9 cellular contexts compared by ENCODE assay signal in genomic region chr10:35563266-35563891, GRCh38. TPM values are rescaled to one million over a fixed set of nuclear protein-coding genes. Genes with fewer than 3 reads are reported as not detected.
DNase-seq lines count a peak whose midpoint lies in the region; ATAC-seq and TF ChIP-seq lines count a peak whose summit lies in the region.
"Had no signal": no experiment of that assay in that cellular context is flagged by ENCODE, and none has a peak within 500 bp of the region (broad histone marks: within the 10 kb centered on the region; RNA-seq: fewer than 3 reads in every experiment).

No MANE protein-coding gene starts in this region.

- peaks cover 3% of the 10 kb centered on the region for H3K36me3 Mint-ChIP-seq in neural crest cell (ENCODE audit: low read depth)

- H3K4me3 ChIP-seq in uterus = no peak overlapping the region

- DNase-seq in NCI-H1105 treated with DMSO at 0.1 percent for 48 hours (lab: John Stamatoyannopoulos, UW) (peak; percentile 24), NCI-H1105 (lab: John Stamatoyannopoulos, UW) (no peak), NCI-H69 (lab: John Stamatoyannopoulos, UW) (peak; percentile 64), fibroblast of gingiva (ENCODE audit: low read depth) (peak; percentile 62), neural crest cell (ENCODE audit: low read depth, low spot score) (peak; percentile 59), uterus (peak; percentile 58 to 61)
- peak in 2 of 3 experiments; percentile 8 to 9 for DNase-seq in activated CD8-positive, alpha-beta memory T cell treated with anti-CD3 and anti-CD28 coated beads for 48 hours (ENCODE audit: low read depth in 2 of 3, low spot score in 2 of 3)

- ATAC-seq in HG02973 (IDR thresholded peaks at IDR 0.05; ENCODE audit: unreplicated experiment) = peak; percentile 66

- no peak overlapping the region for H3K4me3 Mint-ChIP-seq in neural crest cell
- H3K4me3 Mint-ChIP-seq: dendritic cell treated with granulocyte-macrophage colony-stimulating factor and Interleukin-4, amounts not matched to agents 40 ng/mL and 50 ng/mL, for 4 days had no signal

- no peak overlapping the region for H3K27ac Mint-ChIP-seq in neural crest cell (ENCODE audit: unreplicated experiment)

- no peaks in the 10 kb centered on the region for H3K36me3 ChIP-seq in uterus

- peaks cover 3% of the 10 kb centered on the region for H3K4me1 Mint-ChIP-seq in neural crest cell

- no peak for TF ChIP-seq POLR2A in uterus (IDR thresholded peaks at IDR 0.05)

- no peaks in the 10 kb centered on the region for H3K27me3 ChIP-seq in uterus

- intact Hi-C loops in uterus (cut with DNase I; ENCODE audit: low total_unique reads) = loop anchor here (10.0 kb wide), 1 partner anchor 229 kb away; the partner anchor contains the start of gene CCNY

- no peak overlapping the region for H3K27ac ChIP-seq in uterus

- H3K9me3 Mint-ChIP-seq in neural crest cell = no peaks in the 10 kb centered on the region
- H3K9me3 Mint-ChIP-seq: dendritic cell treated with granulocyte-macrophage colony-stimulating factor and Interleukin-4, amounts not matched to agents 40 ng/mL and 50 ng/mL, for 4 days had no signal

- TF ChIP-seq CTCF in neural crest cell (conservative IDR thresholded peaks at IDR 0.05) (peak; percentile 99), uterus (IDR thresholded peaks at IDR 0.05) (peak; percentile 78 to 95 (median 82))

- H3K27me3 Mint-ChIP-seq in neural crest cell (ENCODE audit: low read depth) = no peaks in the 10 kb centered on the region
- H3K27me3 Mint-ChIP-seq: dendritic cell treated with granulocyte-macrophage colony-stimulating factor and Interleukin-4, amounts not matched to agents 40 ng/mL and 50 ng/mL, for 4 days had no signal

- H3K9me3 ChIP-seq in uterus = no peaks in the 10 kb centered on the region

- no peaks in the 10 kb centered on the region for H3K4me1 ChIP-seq in uterus

RNA-seq across cellular contexts. Expression of gene GJD4, which starts 41.8 kb away (rescaled TPM):
- total RNA-seq in neural crest cell (not detected in 2 replicates), uterus (not detected)
